Comparison of ENCODE assay signal across 1 cellular context in genomic region chr1:164769504-164770148, GRCh38.
A peak's percentile ranks its signal among the peaks of the same experiment; 100 is the strongest.
TF ChIP-seq lines count a peak whose summit lies in the region.

No MANE protein-coding gene starts in this region.

TF ChIP-seq in HepG2, 621 proteins besides CTCF, POLR2A, EP300 and RAD21:
- TF ChIP-seq BCL6 (CRISPR knock-in tag; IDR thresholded peaks at IDR 0.05) (0 out of 2 replicates have a peak, but pooled peaks have one; percentile 16), HNF4A (CRISPR knock-in tag; IDR thresholded peaks at IDR 0.05) (peak; percentile 69), GFI1 (CRISPR knock-in tag; IDR thresholded peaks at IDR 0.05; ENCODE audit: borderline replicate concordance) (no peak), NRL (CRISPR knock-in tag; IDR thresholded peaks at IDR 0.05; ENCODE audit: borderline replicate concordance) (no peak)
